Comparison of ENCODE assay signal across 8 cellular contexts in genomic region chr15:96336045-96336642, GRCh38. TPM values are rescaled to one million over a fixed set of nuclear protein-coding genes. Genes with fewer than 3 reads are reported as not detected.
DNase-seq lines count a peak whose midpoint lies in the region; ATAC-seq and TF ChIP-seq lines count a peak whose summit lies in the region.

No MANE protein-coding gene starts in this region.

- H3K27ac ChIP-seq in HUES64 (ENCODE audit: low read depth, low read length) (no peak overlapping the region), brain microvascular endothelial cell (peak overlapping the region; percentile 77), right lobe of liver (peak overlapping the region; percentile 90 to 97 (median 91)), thymus (ENCODE audit: low read depth) (no peak overlapping the region), Karpas-422 (ENCODE audit: low read length) (no peak overlapping the region)

- peaks cover 64% of the 10 kb centered on the region for H3K4me1 ChIP-seq in HUES64 (ENCODE audit: insufficient read depth, low read length)
- H3K4me1 ChIP-seq in right lobe of liver: peaks cover 0 to 16% (median 0%) of the 10 kb centered on the region in 4 donors
- H3K4me1 ChIP-seq in thymus (ENCODE audit: control insufficient read depth, insufficient read depth, low read length): peaks cover 2% of the 10 kb centered on the region
- no peaks in the 10 kb centered on the region for H3K4me1 ChIP-seq in Karpas-422 (ENCODE audit: low read length)

- H3K9me3 ChIP-seq in HUES64 (ENCODE audit: insufficient read depth, low read depth, low read length) (no peaks in the 10 kb centered on the region), right lobe of liver (no peaks in the 10 kb centered on the region), thymus (ENCODE audit: control insufficient read depth) (peaks cover 4% of the 10 kb centered on the region), Karpas-422 (ENCODE audit: low read length) (peaks cover 8% of the 10 kb centered on the region)

- TF ChIP-seq CTCF in brain microvascular endothelial cell (IDR thresholded peaks at IDR 0.05; ENCODE audit: low read depth, low read length, missing control alignments) (no peak), right lobe of liver (IDR thresholded peaks at IDR 0.05) (no peak)

- no peak overlapping the region for H3K4me2 ChIP-seq in Karpas-422 (ENCODE audit: low read depth, low read length, poor library complexity, severe bottlenecking)

- WGBS in HUES64: 5% methylated on average over 9 of the region's 9 CpGs
- 3% methylated on average over 9 of the region's 9 CpGs for WGBS in right lobe of liver (ENCODE audit: insufficient coverage, low coverage, low lambda C conversion rate, missing lambda C conversion rate)
- 13% methylated on average over 9 of the region's 9 CpGs for WGBS in thymus

- no peak for TF ChIP-seq POLR2A in right lobe of liver (IDR thresholded peaks at IDR 0.05)

- in situ Hi-C loops in brain microvascular endothelial cell (cut with HindIII; ENCODE audit: low pct_ligation_motif_present, low sequenced_read_pairs): loop anchor here (25.0 kb wide), 2 partner anchors 1049 to 1299 kb away; no protein-coding TSS in a partner anchor

- H3K36me3 ChIP-seq in HUES64 (ENCODE audit: insufficient read depth, low read length) (no peaks in the 10 kb centered on the region; the same call in 1 of the 2 replicates), brain microvascular endothelial cell (replicated peaks) (peaks cover 80% of the 10 kb centered on the region), right lobe of liver (peaks cover 0 to 14% (median 6%) of the 10 kb centered on the region in 4 donors), thymus (ENCODE audit: control insufficient read depth, insufficient read depth) (no peaks in the 10 kb centered on the region), Karpas-422 (ENCODE audit: insufficient read depth, low read length) (no peaks in the 10 kb centered on the region)

- H3K4me3 ChIP-seq in HUES64 (ENCODE audit: low read length) (peak overlapping the region; percentile 51; the same call in 1 of the 2 replicates), brain microvascular endothelial cell (ENCODE audit: low read depth, low read length) (peak overlapping the region; percentile 79), right lobe of liver (peak overlapping the region; percentile 68 to 73 (median 71)), thymus (ENCODE audit: low read length) (peak overlapping the region; percentile 9), Karpas-422 (ENCODE audit: low read length) (no peak overlapping the region)

- peaks cover 93% of the 10 kb centered on the region for H3K27me3 ChIP-seq in HUES64 (ENCODE audit: insufficient read depth, low read length)
- no peaks in the 10 kb centered on the region for H3K27me3 ChIP-seq in brain microvascular endothelial cell (replicated peaks)
- H3K27me3 ChIP-seq in right lobe of liver: no peaks in the 10 kb centered on the region
- H3K27me3 ChIP-seq in thymus (ENCODE audit: control insufficient read depth, insufficient read depth): peaks cover 81% of the 10 kb centered on the region
- no peaks in the 10 kb centered on the region for H3K27me3 ChIP-seq in Karpas-422 (ENCODE audit: low read length)

- no peaks in the 10 kb centered on the region for H3K79me2 ChIP-seq in Karpas-422 (ENCODE audit: low read length)

- DNase-seq in brain microvascular endothelial cell (peak; percentile 1), right lobe of liver (no peak), Karpas-422 (no peak), occipital lobe (lab: John Stamatoyannopoulos, UW) (no peak)
- DNase-seq in activated naive CD4-positive, alpha-beta T cell treated with anti-CD3 and anti-CD28 coated beads, Interleukin-2, amount 50 U/mL, for 16 hours: no peak

- intact Hi-C loops in right lobe of liver (cut with DNase I): no loop called here

- no peaks in the 10 kb centered on the region for H3K9me2 ChIP-seq in Karpas-422 (replicated peaks; ENCODE audit: insufficient read depth, low read length)

- H2AFZ ChIP-seq in Karpas-422 (ENCODE audit: low read length): no peak overlapping the region

- no peak for ATAC-seq in right lobe of liver
- no peak for ATAC-seq in GM21825 (IDR thresholded peaks at IDR 0.05; ENCODE audit: unreplicated experiment)

- H3K9ac ChIP-seq in HUES64 (ENCODE audit: low read depth, low read length) (no peak overlapping the region), Karpas-422 (ENCODE audit: low read length) (no peak overlapping the region)

- H4K20me1 ChIP-seq in Karpas-422 (ENCODE audit: insufficient read depth, low read depth, low read length): no peaks in the 10 kb centered on the region

RNA-seq across cellular contexts. Expression of gene NR2F2, which starts 5.6 kb away (rescaled TPM):
- polyA plus RNA-seq in HUES64 (2013, experiment 1 of 2): 5.0 TPM
- 8.1 TPM for polyA plus RNA-seq in HUES64 (2013, experiment 2 of 2)
- total RNA-seq in right lobe of liver: 10 to 100 TPM; 11.6 to 30.0 (median 20.7) TPM
- 11.9 TPM for polyA plus RNA-seq in thymus
- total RNA-seq in Karpas-422 (2014; rRNA removed; shearing (Covaris generic); ENCODE audit: low replicate concordance): not detected in 2 replicates
- 4.1 TPM for total RNA-seq in occipital lobe

Comparison
In these comparisons a context has a peak if more than half of its experiments do, and no peak if none do; other contexts are left out.
1. H3K27ac ChIP-seq: peak in brain microvascular endothelial cell (single experiment) and right lobe of liver (3 of 3); none in HUES64 (single experiment), thymus (single experiment) and Karpas-422 (single experiment).